In genomic region chr22:31943976-31944699, GRCh38 we compare ENCODE assay signal across 1 cellular context.
TF ChIP-seq lines count a peak whose summit lies in the region.

TSS of gene YWHAH (plus strand) at chr22:31944535. CDS start at chr22:31944734, 199 bp downstream.

TF ChIP-seq in HepG2, 621 proteins besides CTCF, POLR2A, EP300 and RAD21 (continued from another document and continues in another):
- TF ChIP-seq RERE (CRISPR knock-in tag; IDR thresholded peaks at IDR 0.05; ENCODE audit: low read depth) (no peak), PHB2 (IDR thresholded peaks at IDR 0.05; ENCODE audit: partially characterized antibody) (no peak), ZBTB39 (CRISPR knock-in tag; IDR thresholded peaks at IDR 0.05) (no peak), ZGPAT (CRISPR knock-in tag; IDR thresholded peaks at IDR 0.05) (peak; percentile 58; the same call in 1 of the 2 replicates), KLF16 (CRISPR knock-in tag; IDR thresholded peaks at IDR 0.05) (peak in 1 of 2 experiments; percentile 78; a peak in 2 of 4 replicates), ZNF407 (CRISPR knock-in tag; IDR thresholded peaks at IDR 0.05; ENCODE audit: not compliant biosample characterization) (no peak), ZNF773 (CRISPR knock-in tag; IDR thresholded peaks at IDR 0.05; ENCODE audit: borderline replicate concordance) (no peak), SNAPC2 (CRISPR knock-in tag; IDR thresholded peaks at IDR 0.05) (no peak), SMAD3 (CRISPR knock-in tag; IDR thresholded peaks at IDR 0.05) (no peak), ZNF816 (CRISPR knock-in tag; IDR thresholded peaks at IDR 0.05; ENCODE audit: borderline replicate concordance) (no peak), ZNF709 (CRISPR knock-in tag; IDR thresholded peaks at IDR 0.05) (0 out of 2 replicates have a peak, but pooled peaks have one; percentile 45), ZNF550 (CRISPR knock-in tag; IDR thresholded peaks at IDR 0.05; ENCODE audit: borderline replicate concordance) (no peak), ZNF12 (CRISPR knock-in tag; IDR thresholded peaks at IDR 0.05) (no peak), TBP (CRISPR knock-in tag; IDR thresholded peaks at IDR 0.05) (no peak), ZNF598 (CRISPR knock-in tag; IDR thresholded peaks at IDR 0.05; ENCODE audit: borderline replicate concordance) (0 out of 2 replicates have a peak, but pooled peaks have one; percentile 24), NONO (IDR thresholded peaks at IDR 0.05) (no peak), NONO (CRISPR knock-in tag; conservative IDR thresholded peaks at IDR 0.05) (peak; percentile 33; the same call in 1 of the 2 replicates), PPARG (CRISPR knock-in tag; conservative IDR thresholded peaks at IDR 0.05) (no peak), ZMAT3 (CRISPR knock-in tag; conservative IDR thresholded peaks at IDR 0.05) (0 out of 2 replicates have a peak, but pooled peaks have one; percentile 49), ZNF639 (CRISPR knock-in tag; conservative IDR thresholded peaks at IDR 0.05) (no peak), FIP1L1 (IDR thresholded peaks at IDR 0.05; ENCODE audit: borderline replicate concordance, insufficient read depth, low read depth, low read length) (no peak), TOE1 (CRISPR knock-in tag; IDR thresholded peaks at IDR 0.05) (no peak), TMF1 (CRISPR knock-in tag; IDR thresholded peaks at IDR 0.05; ENCODE audit: low read depth) (peak; percentile 6; the same call in 1 of the 2 replicates), ZNF724P (CRISPR knock-in tag; IDR thresholded peaks at IDR 0.05; ENCODE audit: borderline replicate concordance) (no peak), ARNTL (CRISPR knock-in tag; IDR thresholded peaks at IDR 0.05) (no peak), NCOA5 (CRISPR knock-in tag; IDR thresholded peaks at IDR 0.05) (no peak), MTF2 (CRISPR knock-in tag; IDR thresholded peaks at IDR 0.05; ENCODE audit: borderline replicate concordance) (no peak), MTERF4 (CRISPR knock-in tag; IDR thresholded peaks at IDR 0.05) (no peak), TEF (CRISPR knock-in tag; IDR thresholded peaks at IDR 0.05) (no peak), PAXIP1 (CRISPR knock-in tag; conservative IDR thresholded peaks at IDR 0.05) (no peak), NFE2L1 (CRISPR knock-in tag; IDR thresholded peaks at IDR 0.05; ENCODE audit: borderline replicate concordance) (no peak)
